11 cellular contexts compared by ENCODE assay signal in genomic region chr4:128847074-128847724, GRCh38. TPM values are rescaled to one million over a fixed set of nuclear protein-coding genes. Genes with fewer than 3 reads are reported as not detected.
A peak's percentile ranks its signal among the peaks of the same experiment; 100 is the strongest.
DNase-seq lines count a peak whose midpoint lies in the region; ATAC-seq and TF ChIP-seq lines count a peak whose summit lies in the region.
"Had no signal": no experiment of that assay in that cellular context is flagged by ENCODE, and none has a peak within 500 bp of the region (broad histone marks: within the 10 kb centered on the region; RNA-seq: fewer than 3 reads in every experiment).

No MANE protein-coding gene starts in this region.

- peaks cover 57 to 81% of the 10 kb centered on the region in 2 experiments for H3K79me1 ChIP-seq in IMR-90 (ENCODE audit: low read depth in 1 of 2, low read length in 2 of 2)

- no peak overlapping the region for H3K4me2 ChIP-seq in IMR-90 (ENCODE audit: low read depth, low read length)

- H2BK20ac ChIP-seq in IMR-90 (ENCODE audit: low read depth, low read length): no peak overlapping the region

- intact Hi-C loops in CD14-positive monocyte (cut with micrococcal nuclease): no loop called here
- intact Hi-C loops in IMR-90 (cut with micrococcal nuclease): no loop called here
- intact Hi-C loops in lower lobe of right lung (cut with DNase I): no loop called here
- intact Hi-C loops in colonic mucosa (cut with DNase I): no loop called here

- ATAC-seq in IMR-90 (ENCODE audit: low read depth) (0 out of 2 replicates have a peak, but pooled peaks have one; percentile 24), lower lobe of right lung (no peak), GM21723 (IDR thresholded peaks at IDR 0.05; ENCODE audit: unreplicated experiment) (no peak)
- ATAC-seq: activated T-cell treated with anti-CD3 and anti-CD28 coated beads, Interleukin-2, amount 50 U/mL, for 4 hours had no signal

- H3K9me1 ChIP-seq in IMR-90 (ENCODE audit: insufficient read depth, low read length): peaks cover 24% of the 10 kb centered on the region

- no peak overlapping the region for H3K9ac ChIP-seq in IMR-90 (ENCODE audit: low read depth, low read length)
- no peak overlapping the region for H3K9ac ChIP-seq in colonic mucosa (ENCODE audit: low read depth in 2 of 2, low read length in 2 of 2)

- no peak overlapping the region for H3K18ac ChIP-seq in IMR-90 (ENCODE audit: low read depth, low read length)

- TF ChIP-seq CTCF in CD14-positive monocyte (IDR thresholded peaks at IDR 0.05) (no peak), IMR-90 (conservative IDR thresholded peaks at IDR 0.05; ENCODE audit: low read depth, low read length) (no peak), lower lobe of right lung (IDR thresholded peaks at IDR 0.05) (no peak), colonic mucosa (IDR thresholded peaks at IDR 0.05) (no peak)

- DNase-seq in CD14-positive monocyte (ENCODE audit: low spot score) (no peak), IMR-90 (peak; percentile 36), SIG-M5 (lab: John Stamatoyannopoulos, UW) (peak; percentile 5), lower lobe of right lung (peak; percentile 53), colonic mucosa (no peak), retina (no peak), substantia nigra (lab: John Stamatoyannopoulos, UW) (no peak)
- DNase-seq: activated T-cell treated with anti-CD3 and anti-CD28 coated beads, Interleukin-2, amount 50 U/mL, for 4 hours; effector memory CD4-positive, alpha-beta T cell; naive B cell had no signal

- POLR2A ChIA-PET in IMR-90 (lab: Charles Lee; ENCODE audit: unreplicated experiment): no interaction called here

- H3K4me3 ChIP-seq in IMR-90 (ENCODE audit: insufficient read depth, low read depth, low read length): no peak overlapping the region
- H3K4me3 ChIP-seq in lower lobe of right lung: no peak overlapping the region
- H3K4me3 ChIP-seq in colonic mucosa: no peak overlapping the region

- WGBS in IMR-90 (ENCODE audit: extremely low coverage in 2 of 2, insufficient read length in 1 of 2), 2 experiments: no CpG with 5 or more reads among the region's 8 CpGs

- no peak overlapping the region for H4K91ac ChIP-seq in IMR-90 (ENCODE audit: insufficient read depth, low read depth, low read length)

- peaks cover 0 to 1% (median 0%) of the 10 kb centered on the region in 3 donors for H3K27me3 Mint-ChIP-seq in CD14-positive monocyte (ENCODE audit: low read depth in 3 of 3)
- H3K27me3 Mint-ChIP-seq: naive B cell had no signal

- H2BK120ac ChIP-seq in IMR-90 (ENCODE audit: low read depth, low read length): no peak overlapping the region

- no peak overlapping the region for H4K5ac ChIP-seq in IMR-90 (ENCODE audit: low read depth, low read length)

- no peak overlapping the region for H2AK5ac ChIP-seq in IMR-90 (ENCODE audit: low read depth, low read length)

- H3K36me3 ChIP-seq in IMR-90 (ENCODE audit: control insufficient read depth, insufficient read depth, low read length) (peaks cover 66% of the 10 kb centered on the region), lower lobe of right lung (peaks cover 95% of the 10 kb centered on the region), colonic mucosa (no peaks in the 10 kb centered on the region)

- H3K27me3 ChIP-seq in IMR-90 (ENCODE audit: control insufficient read depth, insufficient read depth, low read length) (no peaks in the 10 kb centered on the region), lower lobe of right lung (ENCODE audit: low read depth) (no peaks in the 10 kb centered on the region), colonic mucosa (no peaks in the 10 kb centered on the region)

- no peak overlapping the region for H2BK5ac ChIP-seq in IMR-90 (ENCODE audit: low read depth, low read length, poor library complexity, severe bottlenecking)

- dilution Hi-C loops in IMR-90 (cut with HindIII; ENCODE audit: low sequenced_read_pairs, unreplicated experiment): no loop called here

- H3K14ac ChIP-seq in IMR-90 (replicated peaks; ENCODE audit: low read depth, low read length): no peak overlapping the region

- no peak overlapping the region for H3K56ac ChIP-seq in IMR-90 (ENCODE audit: extremely low read depth, insufficient read depth, low read length)

- no peaks in the 10 kb centered on the region for H3K9me3 ChIP-seq in IMR-90 (ENCODE audit: control insufficient read depth, insufficient read depth, low read length)
- H3K9me3 ChIP-seq in lower lobe of right lung: no peaks in the 10 kb centered on the region
- H3K9me3 ChIP-seq in colonic mucosa: no peaks in the 10 kb centered on the region

- TF ChIP-seq POLR2A in IMR-90 (IDR thresholded peaks at IDR 0.05; ENCODE audit: low read depth, low read length): no peak

- H3K4me1 ChIP-seq in IMR-90 (ENCODE audit: control insufficient read depth, insufficient read depth, low read length) (peaks cover 5% of the 10 kb centered on the region), lower lobe of right lung (peaks cover 7% of the 10 kb centered on the region), colonic mucosa (no peaks in the 10 kb centered on the region)

- H3K27ac ChIP-seq in IMR-90 (ENCODE audit: insufficient read depth, low read length) (no peak overlapping the region), lower lobe of right lung (no peak overlapping the region), colonic mucosa (no peak overlapping the region), substantia nigra (ENCODE audit: low read depth, low read length, poor library complexity, severe bottlenecking) (no peak overlapping the region)

- no peaks in the 10 kb centered on the region for H3K9me3 Mint-ChIP-seq in CD14-positive monocyte
- H3K9me3 Mint-ChIP-seq: activated T-cell treated with anti-CD3 and anti-CD28 coated beads, Interleukin-2, amount 50 U/mL, for 4 hours; naive B cell had no signal

- H4K8ac ChIP-seq in IMR-90 (ENCODE audit: low read depth in 2 of 2, low read length in 2 of 2): 0 out of 4 replicates have a peak overlapping the region, but pooled peaks of 1 of the 2 experiments have one; percentile 11

- peak overlapping the region; percentile 8 to 36 for H3K4me3 Mint-ChIP-seq in CD14-positive monocyte
- H3K4me3 Mint-ChIP-seq: activated T-cell treated with anti-CD3 and anti-CD28 coated beads, Interleukin-2, amount 50 U/mL, for 4 hours; naive B cell had no signal

- H3K4ac ChIP-seq in IMR-90 (ENCODE audit: low read depth, low read length): no peak overlapping the region; the same call in 1 of the 2 replicates

- in situ Hi-C loops in IMR-90 (cut with MboI; ENCODE audit: low sequenced_read_pairs): no loop called here

- peak overlapping the region; percentile 43 to 87 (median 77) for H3K27ac Mint-ChIP-seq in CD14-positive monocyte

- 0 out of 2 replicates have a peak, but pooled peaks cover 3% of the 10 kb centered on the region for H4K20me1 ChIP-seq in IMR-90 (ENCODE audit: insufficient read depth, low read length)

- H2AK9ac ChIP-seq in IMR-90 (replicated peaks; ENCODE audit: low read depth, low read length, poor library complexity): no peak overlapping the region

- H2AFZ ChIP-seq in IMR-90 (replicated peaks; ENCODE audit: low read length, poor library complexity): no peak overlapping the region

- H2BK15ac ChIP-seq in IMR-90 (ENCODE audit: low read depth, low read length): no peak overlapping the region

- peaks cover 81 to 91% of the 10 kb centered on the region in 2 donors for H3K36me3 Mint-ChIP-seq in CD14-positive monocyte

- H3K23ac ChIP-seq in IMR-90 (ENCODE audit: low read depth, low read length): no peak overlapping the region

- CTCF ChIA-PET in IMR-90 (lab: Yijun Ruan, JAX): no interaction called here

- BruUV-seq in IMR-90 (replicated peaks; lab: Mats Ljungman, UMichigan): no TSS peak

- peaks cover 19% of the 10 kb centered on the region for H3K4me1 Mint-ChIP-seq in CD14-positive monocyte

- TF ChIP-seq RAD21 in IMR-90 (IDR thresholded peaks at IDR 0.05; ENCODE audit: low read length): no peak

TF ChIP-seq in IMR-90, 13 proteins besides CTCF, POLR2A, EP300 and RAD21:
- TF ChIP-seq CEBPB (IDR thresholded peaks at IDR 0.05; ENCODE audit: low read depth, low read length) (peak; percentile 68), USF2 (IDR thresholded peaks at IDR 0.05; ENCODE audit: low read depth, low read length) (no peak)

RNA-seq across cellular contexts. Expression of gene JADE1, which starts 37.7 kb away (rescaled TPM):
- 10 to 100 TPM in 1 of 2 donors, 1 to 10 TPM in 1; 7.3 to 12.8 TPM for polyA plus RNA-seq in CD14-positive monocyte
- total RNA-seq in IMR-90 (2012; rRNA removed): 32.6 and 32.8 TPM in 2 replicates
- polyA plus RNA-seq in IMR-90 (2012; rRNA removed): 12.0 and 13.8 TPM in 2 replicates
- polyA plus RNA-seq in IMR-90 (2012; cell fraction: cytosol; rRNA removed): 8.9 and 11.1 TPM in 2 replicates
- polyA plus RNA-seq in IMR-90 (2012; cell fraction: nucleus; rRNA removed; ENCODE audit: low replicate concordance): 15.7 and 33.1 TPM in 2 replicates
- total RNA-seq in lower lobe of right lung: 36.3 TPM
- total RNA-seq in colonic mucosa: 1 to 10 TPM; 8.3 to 9.6 TPM

Comparison
In these comparisons a context has a peak if more than half of its experiments do, and no peak if none do; other contexts are left out.
1. DNase-seq: peak in IMR-90 (single experiment), SIG-M5 (single experiment) and lower lobe of right lung (single experiment); none in CD14-positive monocyte (single experiment), colonic mucosa (single experiment), retina (single experiment) and substantia nigra (0 of 49).